Comparison of ENCODE assay signal across 2 cellular contexts in genomic region chr5:113162208-113162607, GRCh38.
TF ChIP-seq lines count a peak whose summit lies in the region.

No MANE protein-coding gene starts in this region.

TF ChIP-seq in HepG2, 621 proteins besides CTCF, POLR2A, EP300 and RAD21:
- TF ChIP-seq RFX3 (CRISPR knock-in tag; IDR thresholded peaks at IDR 0.05): no peak
- TF ChIP-seq ZNF629 (CRISPR knock-in tag; conservative IDR thresholded peaks at IDR 0.05): peak; percentile 49; the same call in 1 of the 2 replicates
TF ChIP-seq in HepG2: peak in this region for 1.

TF ChIP-seq in WTC11, 78 proteins besides CTCF, POLR2A, EP300 and RAD21:
- TF ChIP-seq ATF1 (CRISPR knock-in tag; IDR thresholded peaks at IDR 0.05) (no peak), EMX1 (CRISPR knock-in tag; IDR thresholded peaks at IDR 0.05) (no peak), GTF2I (CRISPR knock-in tag; conservative IDR thresholded peaks at IDR 0.05) (peak; percentile 54; the same call in 1 of the 2 replicates), ZNF416 (CRISPR knock-in tag; IDR thresholded peaks at IDR 0.05) (no peak)
